In genomic region chr1:220976390-220976789, GRCh38 we compare ENCODE assay signal across 18 cellular contexts.
DNase-seq lines count a peak whose midpoint lies in the region; ATAC-seq and TF ChIP-seq lines count a peak whose summit lies in the region.
"Had no signal": no experiment of that assay in that cellular context is flagged by ENCODE, and none has a peak within 500 bp of the region (broad histone marks: within the 10 kb centered on the region; RNA-seq: fewer than 3 reads in every experiment).

No MANE protein-coding gene starts in this region.

- H3K4me1 Mint-ChIP-seq in type B pancreatic cell (ENCODE audit: unreplicated experiment) = no peaks in the 10 kb centered on the region
- H3K4me1 Mint-ChIP-seq: B cell had no signal

- H3K27me3 ChIP-seq in SK-N-SH (ENCODE audit: insufficient read depth) = no peaks in the 10 kb centered on the region
- H3K27me3 ChIP-seq: BLaER1 had no signal

- H3K9me2 ChIP-seq in SK-N-SH = no peaks in the 10 kb centered on the region

- peaks cover 30% of the 10 kb centered on the region for H3K27me3 Mint-ChIP-seq in type B pancreatic cell
- H3K27me3 Mint-ChIP-seq: B cell; CD4-positive, CD25-positive, alpha-beta regulatory T cell had no signal

- H3K4me1 ChIP-seq in SK-N-SH (ENCODE audit: control insufficient read depth in 1 of 2, insufficient read depth in 2 of 2, low read depth in 1 of 2, low read length in 1 of 2) = no peaks in the 10 kb centered on the region
- H3K4me1 ChIP-seq: BLaER1, Caco-2 had no signal

- CTCF ChIA-PET in SK-N-SH (lab: Yijun Ruan, JAX) = no interaction called here

- TF ChIP-seq CTCF in SK-N-SH (IDR thresholded peaks at IDR 0.05) (no peak), epithelial cell of esophagus (IDR thresholded peaks at IDR 0.05; ENCODE audit: insufficient read depth, low read depth, low read length, missing control alignments) (no peak), type B pancreatic cell (conservative IDR thresholded peaks at IDR 0.05) (no peak)

- H3K36me3 Mint-ChIP-seq in type B pancreatic cell = no peaks in the 10 kb centered on the region
- H3K36me3 Mint-ChIP-seq: CD4-positive, CD25-positive, alpha-beta regulatory T cell; CD8-positive, alpha-beta T cell had no signal

- no peaks in the 10 kb centered on the region for H3K9me3 ChIP-seq in SK-N-SH
- H3K9me3 ChIP-seq: BLaER1, Caco-2 had no signal

- H3F3A ChIP-seq in SK-N-SH (replicated peaks; ENCODE audit: insufficient read depth) = no peaks in the 10 kb centered on the region

- no peak overlapping the region for H3K27ac Mint-ChIP-seq in type B pancreatic cell
- H3K27ac Mint-ChIP-seq: B cell; CD4-positive, CD25-positive, alpha-beta regulatory T cell; CD8-positive, alpha-beta T cell; GM23338; H9 had no signal

- no peak overlapping the region for H2AFZ ChIP-seq in SK-N-SH (ENCODE audit: low read depth)
- H2AFZ ChIP-seq: GM23338 had no signal

- no peak for TF ChIP-seq EP300 in SK-N-SH (IDR thresholded peaks at IDR 0.05; ENCODE audit: borderline replicate concordance in 1 of 2, low read depth in 1 of 2, low read length in 1 of 2)

- no peak overlapping the region for H3K27ac ChIP-seq in SK-N-SH (ENCODE audit: low read depth in 2 of 2, low read length in 1 of 2)
- H3K27ac ChIP-seq: 22Rv1, BLaER1, C4-2B had no signal

- no peak overlapping the region for H3K4me3 ChIP-seq in SK-N-SH (ENCODE audit: low read depth in 2 of 2, low read length in 1 of 2)
- no peak overlapping the region for H3K4me3 ChIP-seq in epithelial cell of esophagus (ENCODE audit: low read length)
- H3K4me3 ChIP-seq: BLaER1, GM23338 had no signal

- H3K9me3 Mint-ChIP-seq in type B pancreatic cell = no peaks in the 10 kb centered on the region
- H3K9me3 Mint-ChIP-seq: GM23338, H9 had no signal

- WGBS in SK-N-SH (ENCODE audit: low lambda C conversion rate) = 25% methylated on average over 3 of the region's 3 CpGs

- H3K4me3 Mint-ChIP-seq in type B pancreatic cell = no peak overlapping the region
- H3K4me3 Mint-ChIP-seq: B cell; CD4-positive, CD25-positive, alpha-beta regulatory T cell; CD8-positive, alpha-beta T cell; GM23338; H9 had no signal

- POLR2A ChIA-PET in SK-N-SH (lab: Yijun Ruan, JAX) = no interaction called here

- H4K20me1 ChIP-seq in SK-N-SH (ENCODE audit: insufficient read depth) = no peaks in the 10 kb centered on the region
- H4K20me1 ChIP-seq: BLaER1 had no signal

- DNase-seq in SK-N-SH (no peak), RKO (ENCODE audit: low spot score) (peak; percentile 1), epithelial cell of esophagus (ENCODE audit: low read depth) (peak; percentile 7), T1000 (lab: John Stamatoyannopoulos, UW) (no peak), type B pancreatic cell (ENCODE audit: extremely low spot score, unreplicated experiment) (no peak)
- DNase-seq: Caco-2; CD4-positive, CD25-positive, alpha-beta regulatory T cell; CD8-positive, alpha-beta T cell; DMS153; DND-41; H9 had no signal

- no peaks in the 10 kb centered on the region for H3K36me3 ChIP-seq in SK-N-SH (replicated peaks in 1 of 2; ENCODE audit: control insufficient read depth in 1 of 2, insufficient read depth in 2 of 2, low read length in 1 of 2)
- H3K36me3 ChIP-seq: BLaER1 had no signal

- no peaks in the 10 kb centered on the region for H3K79me2 ChIP-seq in SK-N-SH (ENCODE audit: insufficient read depth)

- no peak overlapping the region for H3K9ac ChIP-seq in SK-N-SH
- H3K9ac ChIP-seq: BLaER1 had no signal

- H3K4me2 ChIP-seq in SK-N-SH = no peak overlapping the region
- H3K4me2 ChIP-seq: BLaER1, GM23338 had no signal

- TF ChIP-seq RAD21 in SK-N-SH (IDR thresholded peaks at IDR 0.05; ENCODE audit: low read length) = no peak

- peak; percentile 53; the same call in 2 of the 3 replicates for ATAC-seq in SK-N-SH treated with all-trans-retinoic acid at 6 μM for 48 hours
- ATAC-seq: CD8-positive, alpha-beta T cell; GM23338; HCT116 had no signal

TF ChIP-seq in SK-N-SH treated with all-trans-retinoic acid at 6 μM for 48 hours, 23 proteins besides CTCF, POLR2A, EP300 and RAD21:
- TF ChIP-seq ARNTL (CRISPR knock-in tag; IDR thresholded peaks at IDR 0.05; ENCODE audit: borderline replicate concordance, low read depth) (no peak), PPARA (CRISPR knock-in tag; IDR thresholded peaks at IDR 0.05; ENCODE audit: borderline replicate concordance) (no peak), GLIS3 (CRISPR knock-in tag; IDR thresholded peaks at IDR 0.05) (no peak), TOX (CRISPR knock-in tag; IDR thresholded peaks at IDR 0.05; ENCODE audit: borderline replicate concordance) (no peak), POU6F1 (CRISPR knock-in tag; IDR thresholded peaks at IDR 0.05; ENCODE audit: borderline replicate concordance, low read depth) (no peak), ZNF565 (CRISPR knock-in tag; conservative IDR thresholded peaks at IDR 0.05; ENCODE audit: low read depth) (no peak), ZFP30 (CRISPR knock-in tag; IDR thresholded peaks at IDR 0.05) (no peak), ZFP3 (CRISPR knock-in tag; IDR thresholded peaks at IDR 0.05) (no peak), ZNF70 (CRISPR knock-in tag; IDR thresholded peaks at IDR 0.05) (no peak), TCF4 (CRISPR knock-in tag; IDR thresholded peaks at IDR 0.05; ENCODE audit: borderline replicate concordance) (no peak), ZC3H10 (CRISPR knock-in tag; IDR thresholded peaks at IDR 0.05) (no peak)

TF ChIP-seq in SK-N-SH, 30 proteins besides CTCF, POLR2A, EP300 and RAD21:
- TF ChIP-seq TEAD4 (IDR thresholded peaks at IDR 0.05; ENCODE audit: borderline replicate concordance, insufficient read depth) (no peak), FOXM1 (IDR thresholded peaks at IDR 0.05; ENCODE audit: low read depth) (no peak), GATA2 (CRISPR knock-in tag; IDR thresholded peaks at IDR 0.05) (no peak), GABPA (IDR thresholded peaks at IDR 0.05; ENCODE audit: low read depth) (no peak), TCF12 (IDR thresholded peaks at IDR 0.05) (no peak), YY1 (IDR thresholded peaks at IDR 0.05; ENCODE audit: low read depth) (no peak), JUND (IDR thresholded peaks at IDR 0.05) (no peak), NRF1 (IDR thresholded peaks at IDR 0.05; ENCODE audit: low read depth, low read length) (no peak), IRF3 (IDR thresholded peaks at IDR 0.05; ENCODE audit: low read depth, low read length) (no peak), EZH2phosphoT487 (IDR thresholded peaks at IDR 0.05; ENCODE audit: borderline replicate concordance, low read depth) (no peak), RFX5 (IDR thresholded peaks at IDR 0.05; ENCODE audit: low read length) (no peak), FOSL2 (IDR thresholded peaks at IDR 0.05; ENCODE audit: borderline replicate concordance, low read depth) (no peak), RCOR1 (IDR thresholded peaks at IDR 0.05; ENCODE audit: low read length) (no peak), SIN3A (IDR thresholded peaks at IDR 0.05; ENCODE audit: borderline replicate concordance, low read depth, low read length) (no peak), MXI1 (IDR thresholded peaks at IDR 0.05; ENCODE audit: low read depth, low read length) (no peak)

Comparison
In these comparisons a context has a peak if more than half of its experiments do, and no peak if none do; other contexts are left out.
1. DNase-seq: peak in RKO (single experiment) and epithelial cell of esophagus (single experiment); none in SK-N-SH (single experiment), T1000 (single experiment) and type B pancreatic cell (single experiment).